In genomic region chr2:96265840-96266569, GRCh38 we compare ENCODE assay signal across 8 cellular contexts. TPM values are rescaled to one million over a fixed set of nuclear protein-coding genes. Genes with fewer than 3 reads are reported as not detected.
DNase-seq lines count a peak whose midpoint lies in the region; FAIRE-seq and TF ChIP-seq lines count a peak whose summit lies in the region.

Gene CIAO1 (plus strand): TSS chr2:96266225. CDS start chr2:96266351, 126 bp downstream.
Gene TMEM127 (minus strand): TSS chr2:96265997. CDS start chr2:96265381, 616 bp downstream.

- H3K9ac ChIP-seq in MM.1S (ENCODE audit: low read length) (peak within 1 kb of the TSS; percentile 87), stomach smooth muscle (ENCODE audit: low read length in 2 of 2) (peak within 1 kb of the TSS; percentile 91 to 93)

- H3K4me2 ChIP-seq in MM.1S (ENCODE audit: low read depth, low read length), result peak within 1 kb of the TSS; percentile 91

- peak within 1 kb of the TSS; percentile 91 for H2AFZ ChIP-seq in MM.1S (ENCODE audit: low read length)

- DNase-seq in HAP-1 (ENCODE audit: low spot score in 2 of 2) (peak; percentile 98 to 99), MM.1S (peak; percentile 98), SIG-M5 (lab: John Stamatoyannopoulos, UW) (peak; percentile 96), activated gamma-delta T cell (lab: John Stamatoyannopoulos, UW) (peak; percentile 98), fibroblast of villous mesenchyme (ENCODE audit: low read depth) (peak; percentile 99), neural crest cell (ENCODE audit: low read depth, low spot score) (peak; percentile 95)

- peak within 1 kb of the TSS; percentile 95 for H3K4me3 Mint-ChIP-seq in neural crest cell

- no peaks in the 10 kb centered on the region for H4K20me1 ChIP-seq in MM.1S (ENCODE audit: insufficient read depth, low read length)

- H3K4me3 ChIP-seq in HAP-1, result peak within 1 kb of the TSS; percentile 96
- H3K4me3 ChIP-seq in MM.1S (ENCODE audit: low read length), result peak within 1 kb of the TSS; percentile 100
- peak within 1 kb of the TSS; percentile 93 for H3K4me3 ChIP-seq in fibroblast of villous mesenchyme (ENCODE audit: low read depth, low read length)
- peak within 1 kb of the TSS; percentile 97 to 99 for H3K4me3 ChIP-seq in stomach smooth muscle (ENCODE audit: low read length in 2 of 2)

- TF ChIP-seq CTCF in MM.1S (IDR thresholded peaks at IDR 0.05; ENCODE audit: low read length) (no peak; the same call in 1 of the 2 replicates), fibroblast of villous mesenchyme (IDR thresholded peaks at IDR 0.05; ENCODE audit: insufficient read depth, low read depth, low read length) (peak; percentile 44), neural crest cell (conservative IDR thresholded peaks at IDR 0.05) (peak; percentile 58)

- peaks cover 7% of the 10 kb centered on the region for H3K36me3 Mint-ChIP-seq in neural crest cell (ENCODE audit: low read depth)

- H3K9me3 ChIP-seq in HAP-1 (no peaks in the 10 kb centered on the region), MM.1S (replicated peaks; ENCODE audit: insufficient read depth, low read length) (no peaks in the 10 kb centered on the region), stomach smooth muscle (ENCODE audit: control insufficient read depth in 2 of 2, low read length in 2 of 2) (no peaks in the 10 kb centered on the region)

- H3K27me3 ChIP-seq in HAP-1 (ENCODE audit: low read depth) (no peaks in the 10 kb centered on the region), MM.1S (replicated peaks; ENCODE audit: insufficient read depth, low read length) (no peaks in the 10 kb centered on the region), stomach smooth muscle (ENCODE audit: control insufficient read depth in 1 of 2, insufficient read depth in 2 of 2, low read length in 2 of 2) (no peaks in the 10 kb centered on the region)

- H3K36me3 ChIP-seq in HAP-1 (replicated peaks) (peaks cover 43% of the 10 kb centered on the region), MM.1S (replicated peaks; ENCODE audit: insufficient read depth, low read length) (peaks cover 11% of the 10 kb centered on the region; the same call in 1 of the 2 replicates), stomach smooth muscle (ENCODE audit: control insufficient read depth in 2 of 2, insufficient read depth in 2 of 2, low read length in 2 of 2) (peaks cover 13 to 32% of the 10 kb centered on the region in 2 donors)

- H3K4me1 ChIP-seq in HAP-1 (peaks cover 9% of the 10 kb centered on the region), MM.1S (ENCODE audit: low read length) (peaks cover 27% of the 10 kb centered on the region), stomach smooth muscle (ENCODE audit: control insufficient read depth, insufficient read depth, low read length) (peaks cover 38% of the 10 kb centered on the region)

- no peaks in the 10 kb centered on the region for H3K9me2 ChIP-seq in MM.1S (replicated peaks; ENCODE audit: insufficient read depth, low read length)

- H3K9me3 Mint-ChIP-seq in neural crest cell, result no peaks in the 10 kb centered on the region

- peaks cover 10% of the 10 kb centered on the region for H3F3A ChIP-seq in MM.1S (ENCODE audit: insufficient read depth, low read length)

- in situ Hi-C loops in HAP-1 (cut with MboI; ENCODE audit: low sequenced_read_pairs), result no loop called here

- H3K27ac Mint-ChIP-seq in neural crest cell (ENCODE audit: unreplicated experiment), result peak within 1 kb of the TSS; percentile 94

- H3K79me2 ChIP-seq in MM.1S (ENCODE audit: low read length), result peaks cover 77% of the 10 kb centered on the region

- peaks cover 24% of the 10 kb centered on the region for H3K4me1 Mint-ChIP-seq in neural crest cell

- no peaks in the 10 kb centered on the region for H3K27me3 Mint-ChIP-seq in neural crest cell (ENCODE audit: low read depth)

- FAIRE-seq in G401.6 (lab: Jason Lieb, UNC), result peak; percentile 87

- H3K27ac ChIP-seq in MM.1S (ENCODE audit: low read length) (peak within 1 kb of the TSS; percentile 60; the same call in 1 of the 2 replicates), stomach smooth muscle (ENCODE audit: low read length) (peak within 1 kb of the TSS; percentile 89)

RNA-seq across cellular contexts. Expression of gene CIAO1, which starts in this region (rescaled TPM):
- total RNA-seq in fibroblast of villous mesenchyme, result 93.7 and 108 TPM in 2 replicates
- 89.8 and 91.1 TPM in 2 replicates for total RNA-seq in neural crest cell

RNA-seq across cellular contexts. Expression of gene TMEM127, which starts in this region (rescaled TPM):
- total RNA-seq in fibroblast of villous mesenchyme (27.2 and 29.6 TPM in 2 replicates), neural crest cell (28.8 and 30.6 TPM in 2 replicates)

Comparison
In these comparisons a context has a peak if more than half of its experiments do, and no peak if none do; other contexts are left out.
1. Peak in every context shown above with its lines: DNase-seq, H3K4me3 ChIP-seq and H3K27ac ChIP-seq.